ENCODE assay signal across 1 cellular context in the genomic region with DNA sequence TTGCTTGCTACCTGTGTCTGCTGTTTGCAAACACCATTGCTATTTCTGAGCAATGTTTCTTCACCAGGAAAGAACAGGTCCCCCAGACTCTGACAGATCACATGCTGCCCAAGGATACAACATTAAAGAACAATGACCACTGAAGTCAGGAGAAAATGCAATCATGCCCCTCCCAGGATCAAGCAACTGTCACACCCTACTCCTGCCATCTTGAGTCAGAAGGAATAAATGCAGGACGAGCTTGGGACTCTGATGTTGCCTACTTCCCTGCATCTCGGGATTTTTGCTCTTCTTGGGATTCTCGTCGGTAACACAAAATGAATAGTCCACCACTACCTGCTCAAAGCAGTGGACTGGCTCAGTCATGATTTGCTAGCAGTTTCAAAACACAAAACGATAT.
TF ChIP-seq lines count a peak whose summit lies in the region.

No MANE protein-coding gene starts in this region.

TF ChIP-seq in HCT116, 20 proteins besides CTCF, POLR2A, EP300 and RAD21:
- TF ChIP-seq, protein P1, sequence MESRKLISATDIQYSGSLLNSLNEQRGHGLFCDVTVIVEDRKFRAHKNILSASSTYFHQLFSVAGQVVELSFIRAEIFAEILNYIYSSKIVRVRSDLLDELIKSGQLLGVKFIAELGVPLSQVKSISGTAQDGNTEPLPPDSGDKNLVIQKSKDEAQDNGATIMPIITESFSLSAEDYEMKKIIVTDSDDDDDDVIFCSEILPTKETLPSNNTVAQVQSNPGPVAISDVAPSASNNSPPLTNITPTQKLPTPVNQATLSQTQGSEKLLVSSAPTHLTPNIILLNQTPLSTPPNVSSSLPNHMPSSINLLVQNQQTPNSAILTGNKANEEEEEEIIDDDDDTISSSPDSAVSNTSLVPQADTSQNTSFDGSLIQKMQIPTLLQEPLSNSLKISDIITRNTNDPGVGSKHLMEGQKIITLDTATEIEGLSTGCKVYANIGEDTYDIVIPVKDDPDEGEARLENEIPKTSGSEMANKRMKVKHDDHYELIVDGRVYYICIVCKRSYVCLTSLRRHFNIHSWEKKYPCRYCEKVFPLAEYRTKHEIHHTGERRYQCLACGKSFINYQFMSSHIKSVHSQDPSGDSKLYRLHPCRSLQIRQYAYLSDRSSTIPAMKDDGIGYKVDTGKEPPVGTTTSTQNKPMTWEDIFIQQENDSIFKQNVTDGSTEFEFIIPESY (IDR thresholded peaks at IDR 0.05; ENCODE audit: extremely low read depth, insufficient replicate concordance, low read length), result no peak
- TF ChIP-seq, protein P2, sequence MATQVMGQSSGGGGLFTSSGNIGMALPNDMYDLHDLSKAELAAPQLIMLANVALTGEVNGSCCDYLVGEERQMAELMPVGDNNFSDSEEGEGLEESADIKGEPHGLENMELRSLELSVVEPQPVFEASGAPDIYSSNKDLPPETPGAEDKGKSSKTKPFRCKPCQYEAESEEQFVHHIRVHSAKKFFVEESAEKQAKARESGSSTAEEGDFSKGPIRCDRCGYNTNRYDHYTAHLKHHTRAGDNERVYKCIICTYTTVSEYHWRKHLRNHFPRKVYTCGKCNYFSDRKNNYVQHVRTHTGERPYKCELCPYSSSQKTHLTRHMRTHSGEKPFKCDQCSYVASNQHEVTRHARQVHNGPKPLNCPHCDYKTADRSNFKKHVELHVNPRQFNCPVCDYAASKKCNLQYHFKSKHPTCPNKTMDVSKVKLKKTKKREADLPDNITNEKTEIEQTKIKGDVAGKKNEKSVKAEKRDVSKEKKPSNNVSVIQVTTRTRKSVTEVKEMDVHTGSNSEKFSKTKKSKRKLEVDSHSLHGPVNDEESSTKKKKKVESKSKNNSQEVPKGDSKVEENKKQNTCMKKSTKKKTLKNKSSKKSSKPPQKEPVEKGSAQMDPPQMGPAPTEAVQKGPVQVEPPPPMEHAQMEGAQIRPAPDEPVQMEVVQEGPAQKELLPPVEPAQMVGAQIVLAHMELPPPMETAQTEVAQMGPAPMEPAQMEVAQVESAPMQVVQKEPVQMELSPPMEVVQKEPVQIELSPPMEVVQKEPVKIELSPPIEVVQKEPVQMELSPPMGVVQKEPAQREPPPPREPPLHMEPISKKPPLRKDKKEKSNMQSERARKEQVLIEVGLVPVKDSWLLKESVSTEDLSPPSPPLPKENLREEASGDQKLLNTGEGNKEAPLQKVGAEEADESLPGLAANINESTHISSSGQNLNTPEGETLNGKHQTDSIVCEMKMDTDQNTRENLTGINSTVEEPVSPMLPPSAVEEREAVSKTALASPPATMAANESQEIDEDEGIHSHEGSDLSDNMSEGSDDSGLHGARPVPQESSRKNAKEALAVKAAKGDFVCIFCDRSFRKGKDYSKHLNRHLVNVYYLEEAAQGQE (IDR thresholded peaks at IDR 0.05; ENCODE audit: low read depth), result no peak
- TF ChIP-seq ZFX (IDR thresholded peaks at IDR 0.05) (no peak), JUND (IDR thresholded peaks at IDR 0.05) (no peak), EZH2 (IDR thresholded peaks at IDR 0.05) (no peak), TCF7L2 (IDR thresholded peaks at IDR 0.05; ENCODE audit: borderline replicate concordance, extremely low read depth, insufficient read depth, insufficient read length) (no peak), SP1 (IDR thresholded peaks at IDR 0.05; ENCODE audit: low read depth) (no peak), ELF1 (IDR thresholded peaks at IDR 0.05; ENCODE audit: borderline replicate concordance, low read depth) (no peak), ZNF274 (IDR thresholded peaks at IDR 0.05; ENCODE audit: low read depth, low read length) (no peak), FOSL1 (IDR thresholded peaks at IDR 0.05; ENCODE audit: low read depth) (no peak), POLR2AphosphoS5 (IDR thresholded peaks at IDR 0.05; ENCODE audit: low read depth, low read length) (no peak), CEBPB (IDR thresholded peaks at IDR 0.05; ENCODE audit: low read depth) (no peak), SRF (IDR thresholded peaks at IDR 0.05; ENCODE audit: low read depth) (no peak), EZH2phosphoT487 (IDR thresholded peaks at IDR 0.05; ENCODE audit: borderline replicate concordance) (no peak), YY1 (IDR thresholded peaks at IDR 0.05; ENCODE audit: extremely low read depth, insufficient replicate concordance, low read depth, low read length) (no peak), EGR1 (IDR thresholded peaks at IDR 0.05; ENCODE audit: low read depth) (no peak), CBX3 (IDR thresholded peaks at IDR 0.05; ENCODE audit: low read depth) (no peak)
- TF ChIP-seq, protein P3, sequence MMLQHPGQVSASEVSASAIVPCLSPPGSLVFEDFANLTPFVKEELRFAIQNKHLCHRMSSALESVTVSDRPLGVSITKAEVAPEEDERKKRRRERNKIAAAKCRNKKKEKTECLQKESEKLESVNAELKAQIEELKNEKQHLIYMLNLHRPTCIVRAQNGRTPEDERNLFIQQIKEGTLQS (IDR thresholded peaks at IDR 0.05), result no peak
- TF ChIP-seq, protein P4, sequence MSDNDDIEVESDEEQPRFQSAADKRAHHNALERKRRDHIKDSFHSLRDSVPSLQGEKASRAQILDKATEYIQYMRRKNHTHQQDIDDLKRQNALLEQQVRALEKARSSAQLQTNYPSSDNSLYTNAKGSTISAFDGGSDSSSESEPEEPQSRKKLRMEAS (IDR thresholded peaks at IDR 0.05), result no peak
